12 cellular contexts compared by ENCODE assay signal in the genomic region with DNA sequence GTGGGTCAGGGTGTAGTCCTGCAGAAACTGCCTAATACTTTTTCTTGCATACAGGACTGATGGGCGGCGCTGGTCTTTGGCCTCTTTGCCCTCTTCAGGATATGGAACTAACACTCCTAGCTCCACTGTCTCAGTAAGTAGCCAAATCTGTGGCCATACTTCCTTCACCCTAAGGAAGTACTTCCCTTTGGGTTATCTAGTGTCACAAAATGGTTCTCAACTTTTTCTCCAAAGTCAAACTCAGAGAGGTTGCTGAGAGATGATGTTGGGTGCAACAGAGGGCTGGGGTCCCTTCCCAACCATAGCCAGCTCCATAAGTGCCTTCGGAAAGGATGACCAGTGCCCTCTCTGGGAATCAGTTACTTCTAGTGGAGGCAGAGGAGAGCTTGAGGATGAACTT.
DNase-seq lines count a peak whose midpoint lies in the region; ATAC-seq and TF ChIP-seq lines count a peak whose summit lies in the region.
"Had no signal": no experiment of that assay in that cellular context is flagged by ENCODE, and none has a peak within 500 bp of the region (broad histone marks: within the 10 kb centered on the region; RNA-seq: fewer than 3 reads in every experiment).

No MANE protein-coding gene starts in this region.

- no peaks in the 10 kb centered on the region for H3K9me3 Mint-ChIP-seq in CD14-positive monocyte
- no peaks in the 10 kb centered on the region for H3K9me3 Mint-ChIP-seq in osteocyte (ENCODE audit: unreplicated experiment)
- H3K9me3 Mint-ChIP-seq: CD4-positive, alpha-beta T cell had no signal

- H3K27me3 Mint-ChIP-seq in CD14-positive monocyte (ENCODE audit: low read depth in 3 of 3), result no peaks in the 10 kb centered on the region
- H3K27me3 Mint-ChIP-seq in osteocyte (ENCODE audit: unreplicated experiment), result no peaks in the 10 kb centered on the region
- H3K27me3 Mint-ChIP-seq: CD4-positive, alpha-beta T cell had no signal

- H3K36me3 Mint-ChIP-seq in CD14-positive monocyte (peaks cover 21 to 29% of the 10 kb centered on the region in 2 donors), osteocyte (ENCODE audit: unreplicated experiment) (peaks cover 23% of the 10 kb centered on the region)

- H3K27ac Mint-ChIP-seq in CD14-positive monocyte, result peak overlapping the region; percentile 65 to 88 (median 81)
- H3K27ac Mint-ChIP-seq in osteocyte (ENCODE audit: unreplicated experiment), result no peak overlapping the region
- H3K27ac Mint-ChIP-seq: CD4-positive, alpha-beta T cell had no signal

- H3K4me3 Mint-ChIP-seq in CD14-positive monocyte (no peak overlapping the region), osteocyte (ENCODE audit: unreplicated experiment) (no peak overlapping the region)
- H3K4me3 Mint-ChIP-seq: CD4-positive, alpha-beta T cell had no signal

- H3K4me1 Mint-ChIP-seq in CD14-positive monocyte (peaks cover 46% of the 10 kb centered on the region), osteocyte (ENCODE audit: unreplicated experiment) (no peaks in the 10 kb centered on the region)

- TF ChIP-seq POLR2A in NB4 (IDR thresholded peaks at IDR 0.05; ENCODE audit: extremely low read depth, insufficient read length), result no peak

- DNase-seq in CD14-positive monocyte (ENCODE audit: low spot score), result no peak
- DNase-seq in NB4 (ENCODE audit: low read depth), result peak; percentile 8
- DNase-seq in left lobe of liver (ENCODE audit: low spot score), result no peak
- DNase-seq in osteocyte (ENCODE audit: extremely low spot score, unreplicated experiment), result peak; percentile 40
- DNase-seq: BE2C; C1 segment of cervical spinal cord; Caco-2; CD4-positive, alpha-beta T cell; GM23248; HCEC 1CT had no signal

- ATAC-seq in left lobe of liver (peak; percentile 18), HG03354 (IDR thresholded peaks at IDR 0.05; ENCODE audit: poor library complexity, severe bottlenecking, unreplicated experiment) (no peak), HG03432 (IDR thresholded peaks at IDR 0.05; ENCODE audit: unreplicated experiment) (no peak)

- TF ChIP-seq CTCF in CD14-positive monocyte (IDR thresholded peaks at IDR 0.05) (no peak), NB4 (IDR thresholded peaks at IDR 0.05; ENCODE audit: low read depth, low read length) (no peak), osteocyte (IDR thresholded peaks at IDR 0.05) (no peak)

- H3K4me3 ChIP-seq in NB4 (ENCODE audit: low read depth, low read length), result no peak overlapping the region
- H3K4me3 ChIP-seq: GM23248 had no signal

- intact Hi-C loops in CD14-positive monocyte (cut with micrococcal nuclease), result no loop called here

Comparison
In these comparisons a context has a peak if more than half of its experiments do, and no peak if none do; other contexts are left out.
1. DNase-seq: peak in NB4 (single experiment) and osteocyte (single experiment); none in CD14-positive monocyte (single experiment) and left lobe of liver (single experiment).